9 cellular contexts compared by ENCODE assay signal in the genomic region with DNA sequence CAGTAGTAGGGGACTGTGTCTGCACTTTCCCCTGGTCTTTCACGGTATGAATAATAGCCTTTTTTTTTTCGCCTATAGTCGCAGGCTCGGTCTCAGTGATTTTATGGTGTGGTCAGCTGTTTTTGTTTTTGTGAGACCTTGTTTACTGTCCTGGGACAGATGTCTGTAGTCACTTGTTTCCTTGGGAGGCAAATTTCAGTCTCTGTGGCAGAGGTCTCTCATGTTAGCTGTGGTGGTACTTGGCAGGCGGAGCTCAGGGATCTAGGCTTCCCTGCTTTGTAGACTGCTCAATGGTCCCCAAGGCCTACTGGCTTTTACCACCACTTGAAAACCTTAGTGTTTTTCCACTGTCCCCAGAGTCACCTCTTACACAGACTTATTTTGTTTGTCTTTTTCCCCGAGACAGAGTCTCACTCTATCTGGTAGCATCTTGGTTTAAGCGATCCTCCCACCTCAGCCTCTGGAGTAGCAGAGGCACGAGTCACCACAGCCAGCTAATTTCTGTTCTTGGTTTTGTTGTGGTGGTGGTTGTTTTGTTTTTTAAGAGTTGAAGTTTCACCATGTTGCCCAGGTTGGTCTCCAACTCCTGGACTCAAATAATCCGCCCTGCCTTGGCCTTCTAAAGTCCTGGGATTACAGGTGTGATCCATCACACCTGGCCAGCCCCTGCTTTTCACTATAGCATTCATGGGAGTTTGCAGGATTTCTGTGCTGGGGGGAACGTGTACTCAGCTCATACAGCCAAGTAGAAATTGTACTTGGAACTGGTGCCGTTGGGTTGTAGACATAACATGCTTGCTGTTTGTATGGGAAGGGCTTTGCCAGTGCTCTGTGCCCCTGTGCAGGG. TPM values are rescaled to one million over a fixed set of nuclear protein-coding genes. Genes with fewer than 3 reads are reported as not detected.
DNase-seq lines count a peak whose midpoint lies in the region; ATAC-seq and TF ChIP-seq lines count a peak whose summit lies in the region.
"Had no signal": no experiment of that assay in that cellular context is flagged by ENCODE, and none has a peak within 500 bp of the region (broad histone marks: within the 10 kb centered on the region; RNA-seq: fewer than 3 reads in every experiment).

No MANE protein-coding gene starts in this region.

- no peaks in the 10 kb centered on the region for H3K36me3 ChIP-seq in heart right ventricle
- no peaks in the 10 kb centered on the region; the same call in 1 of the 2 replicates for H3K36me3 ChIP-seq in WERI-Rb-1
- no peaks in the 10 kb centered on the region for H3K36me3 ChIP-seq in lower lobe of right lung
- no peaks in the 10 kb centered on the region for H3K36me3 ChIP-seq in upper lobe of left lung
- H3K36me3 ChIP-seq in ovary = no peaks in the 10 kb centered on the region

- peaks cover 0 to 15% (median 0%) of the 10 kb centered on the region in 11 donors for H3K9me3 ChIP-seq in heart right ventricle
- peaks cover 3% of the 10 kb centered on the region for H3K9me3 ChIP-seq in WERI-Rb-1 (ENCODE audit: severe bottlenecking)
- peaks cover 4% of the 10 kb centered on the region for H3K9me3 ChIP-seq in lower lobe of right lung
- peaks cover 0 to 12% (median 4%) of the 10 kb centered on the region in 4 donors for H3K9me3 ChIP-seq in upper lobe of left lung
- no peaks in the 10 kb centered on the region for H3K9me3 ChIP-seq in ovary

- H3K27me3 ChIP-seq in heart right ventricle = no peaks in the 10 kb centered on the region
- peaks cover 4% of the 10 kb centered on the region for H3K27me3 ChIP-seq in WERI-Rb-1 (ENCODE audit: insufficient read depth, low read depth, severe bottlenecking)
- no peaks in the 10 kb centered on the region for H3K27me3 ChIP-seq in lower lobe of right lung (ENCODE audit: low read depth)
- H3K27me3 ChIP-seq in upper lobe of left lung = no peaks in the 10 kb centered on the region
- no peaks in the 10 kb centered on the region for H3K27me3 ChIP-seq in ovary

- ATAC-seq in heart right ventricle = no peak
- no peak for ATAC-seq in left ventricle myocardium superior
- ATAC-seq in lower lobe of right lung = no peak
- ATAC-seq in upper lobe of left lung (ENCODE audit: low FRiP score in 2 of 2) = no peak
- ATAC-seq in GM21576 (IDR thresholded peaks at IDR 0.05; ENCODE audit: unreplicated experiment) = no peak

- H3K27ac ChIP-seq in heart right ventricle = peak overlapping the region in 9 of 10 donors; percentile 88 to 99 (median 97)
- H3K27ac ChIP-seq in WERI-Rb-1 = peak overlapping the region; percentile 100
- H3K27ac ChIP-seq in lower lobe of right lung = peak overlapping the region; percentile 99
- H3K27ac ChIP-seq in upper lobe of left lung = peak overlapping the region; percentile 94 to 99 (median 98)
- H3K27ac ChIP-seq in ovary = peak overlapping the region in 1 of 2 donors; percentile 99

- TF ChIP-seq POLR2A in upper lobe of left lung (IDR thresholded peaks at IDR 0.05) (no peak), ovary (IDR thresholded peaks at IDR 0.05) (no peak)

- WGBS in heart right ventricle, 2 donors = 89 to 90% methylated on average over 11 of the region's 11 CpGs
- WGBS in upper lobe of left lung, 2 donors = 85 to 86% methylated on average over 11 of the region's 11 CpGs
- 76 to 88% (median 77%) methylated on average over 11 of the region's 11 CpGs for WGBS in ovary, 3 donors

- TF ChIP-seq EP300 in upper lobe of left lung (IDR thresholded peaks at IDR 0.05) = no peak
- TF ChIP-seq EP300 in ovary (IDR thresholded peaks at IDR 0.05) = no peak

- H3K4me3 ChIP-seq in heart right ventricle (no peak overlapping the region), WERI-Rb-1 (ENCODE audit: low read depth, low read length) (0 out of 2 replicates have a peak overlapping the region, but pooled peaks have one; percentile 53), lower lobe of right lung (no peak overlapping the region), upper lobe of left lung (no peak overlapping the region), ovary (no peak overlapping the region)

- peaks cover 3 to 26% (median 10%) of the 10 kb centered on the region in 9 donors for H3K4me1 ChIP-seq in heart right ventricle
- no peaks in the 10 kb centered on the region for H3K4me1 ChIP-seq in lower lobe of right lung
- H3K4me1 ChIP-seq in upper lobe of left lung = peaks cover 10 to 16% (median 10%) of the 10 kb centered on the region in 4 donors
- H3K4me1 ChIP-seq in ovary (ENCODE audit: insufficient read depth) = no peaks in the 10 kb centered on the region

- TF ChIP-seq CTCF in heart right ventricle (IDR thresholded peaks at IDR 0.05) (no peak), WERI-Rb-1 (IDR thresholded peaks at IDR 0.05; ENCODE audit: low read depth, low read length) (no peak), lower lobe of right lung (IDR thresholded peaks at IDR 0.05) (no peak), upper lobe of left lung (IDR thresholded peaks at IDR 0.05) (no peak), ovary (IDR thresholded peaks at IDR 0.05) (no peak)

- intact Hi-C loops in heart right ventricle (cut with DNase I) = no loop called here
- intact Hi-C loops in left ventricle myocardium superior (cut with micrococcal nuclease) = no loop called here
- intact Hi-C loops in lower lobe of right lung (cut with DNase I) = no loop called here
- intact Hi-C loops in ovary (cut with DNase I) = no loop called here

- DNase-seq in heart right ventricle (no peak), left ventricle myocardium superior (no peak), WERI-Rb-1 (no peak), lower lobe of right lung (no peak), upper lobe of left lung (no peak), cerebellar nuclear complex (lab: John Stamatoyannopoulos, UW) (no peak), ovary (no peak)
- DNase-seq: activated effector memory CD4-positive, alpha-beta T cell treated with Interleukin-2 at 50 U/mL for 16 hours had no signal

RNA-seq across cellular contexts. Expression of a gene that starts 10.3 kb away (rescaled TPM):
- total RNA-seq in heart right ventricle (1,000 to 10,000 TPM in 8 of 10 donors, 100 to 1,000 TPM in 2; 635 to 5,242 (median 1,949) TPM), left ventricle myocardium superior (4,234 TPM), lower lobe of right lung (6,803 TPM), upper lobe of left lung (over 10,000 TPM in 1 of 6 donors, 1,000 to 10,000 TPM in 2, under 1 TPM in 3; under 0.01 to 14,413 (median 1,360) TPM), ovary (1,000 to 10,000 TPM in 5 of 7 donors, under 1 TPM in 2; under 0.01 to 7,521 (median 3,807) TPM)
- polyA plus RNA-seq in heart right ventricle (not detected), ovary (not detected)

RNA-seq across cellular contexts. Expression of a gene that starts 15.7 kb away (rescaled TPM):
- 10 to 100 TPM in 1 of 10 donors, 1 to 10 TPM in 9; 4.7 to 12.8 (median 6.0) TPM for total RNA-seq in heart right ventricle
- 10 to 100 TPM in 1 of 2 donors, 1 to 10 TPM in 1; 7.6 to 42.3 TPM for polyA plus RNA-seq in heart right ventricle
- 7.9 TPM for total RNA-seq in left ventricle myocardium superior
- 21.0 TPM for total RNA-seq in lower lobe of right lung
- 100 to 1,000 TPM in 2 of 6 donors, 10 to 100 TPM in 4; 21.0 to 184 (median 48.9) TPM for total RNA-seq in upper lobe of left lung
- total RNA-seq in ovary = 10 to 100 TPM; 24.4 to 49.1 (median 33.6) TPM
- 10 to 100 TPM in 1 of 2 donors, 1 to 10 TPM in 1; 1.7 to 33.7 TPM for polyA plus RNA-seq in ovary
